ENCODE assay signal across 12 cellular contexts in the genomic region with DNA sequence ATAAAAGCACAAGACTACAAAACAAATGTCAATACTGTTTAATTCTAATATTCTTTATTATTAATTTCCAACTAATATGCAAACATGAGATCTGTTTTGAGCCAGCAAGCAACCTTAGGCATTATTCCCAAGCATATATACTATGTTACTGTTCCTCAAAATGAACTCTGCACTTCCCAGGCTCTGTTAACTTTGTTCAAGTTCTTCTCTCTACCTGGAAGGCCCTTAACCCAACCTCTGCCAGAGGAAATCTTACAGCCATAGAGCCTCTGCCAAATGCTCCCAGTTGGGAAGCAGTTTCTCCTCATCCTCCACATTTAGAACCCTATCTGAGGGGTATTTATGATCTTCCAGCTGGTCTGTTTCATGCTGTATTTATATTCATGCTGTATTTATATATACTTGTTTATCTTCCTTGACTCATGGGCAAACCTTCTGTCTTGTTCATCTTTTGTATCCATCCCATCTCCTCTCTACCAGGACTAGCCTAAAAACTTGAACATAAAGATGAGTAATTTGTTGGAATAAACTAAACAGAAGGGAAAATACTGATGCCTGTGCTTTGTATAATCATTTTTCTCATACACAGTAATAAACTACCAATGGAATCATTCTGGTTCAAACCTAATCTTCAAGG. TPM values are rescaled to one million over a fixed set of nuclear protein-coding genes. Genes with fewer than 3 reads are reported as not detected.
DNase-seq lines count a peak whose midpoint lies in the region; ATAC-seq, FAIRE-seq and TF ChIP-seq lines count a peak whose summit lies in the region.
"Had no signal": no experiment of that assay in that cellular context is flagged by ENCODE, and none has a peak within 500 bp of the region (broad histone marks: within the 10 kb centered on the region; RNA-seq: fewer than 3 reads in every experiment).

No MANE protein-coding gene starts in this region.

- peak overlapping the region; percentile 37 for H3K27ac ChIP-seq in HepG2 (ENCODE audit: extremely low read length, insufficient read depth, low read length)
- H3K27ac ChIP-seq in right lobe of liver: no peak overlapping the region
- H3K27ac ChIP-seq in keratinocyte (ENCODE audit: control insufficient read depth, insufficient read depth, low read length): no peak overlapping the region

- H3K9me1 ChIP-seq in keratinocyte (ENCODE audit: control insufficient read depth, extremely low read depth, insufficient read depth, low read length): no peaks in the 10 kb centered on the region

- H3K9me3 ChIP-seq in HepG2 (ENCODE audit: low read length): no peaks in the 10 kb centered on the region
- H3K9me3 ChIP-seq in right lobe of liver: no peaks in the 10 kb centered on the region
- H3K9me3 ChIP-seq in T-helper 17 cell (ENCODE audit: control insufficient read depth, low read length, poor library complexity, severe bottlenecking): no peaks in the 10 kb centered on the region
- H3K9me3 ChIP-seq in keratinocyte (ENCODE audit: control insufficient read depth, low read depth, low read length): no peaks in the 10 kb centered on the region

- FAIRE-seq in HepG2 (lab: Jason Lieb, UNC) (no peak), keratinocyte (lab: Jason Lieb, UNC) (no peak)
- FAIRE-seq: frontal cortex had no signal

- TF ChIP-seq CTCF in HepG2 (CRISPR knock-in tag; IDR thresholded peaks at IDR 0.05) (no peak), right lobe of liver (IDR thresholded peaks at IDR 0.05) (no peak), keratinocyte (optimal IDR thresholded peaks at IDR 0.05 in 1 of 3, IDR thresholded peaks at IDR 0.05 in 1 of 3, conservative IDR thresholded peaks at IDR 0.05 in 1 of 3; ENCODE audit: extremely low read depth in 1 of 3, insufficient read depth in 2 of 3, low read length in 3 of 3) (no peak)

- TF ChIP-seq RAD21 in HepG2 (CRISPR knock-in tag; IDR thresholded peaks at IDR 0.05): no peak

- BruUV-seq in HepG2 (replicated peaks; lab: Mats Ljungman, UMichigan): no TSS peak

- peak overlapping the region; percentile 98 for H3K27ac Mint-ChIP-seq in T-helper 17 cell
- no peak overlapping the region for H3K27ac Mint-ChIP-seq in stimulated activated naive CD8-positive, alpha-beta T cell treated with anti-CD3 and anti-CD28 coated beads, Interleukin-15, amount 100 ng/mL, for 72 hours

- no peaks in the 10 kb centered on the region for H3K27me3 ChIP-seq in HepG2 (ENCODE audit: control insufficient read depth in 1 of 2, insufficient read depth in 2 of 2, low read length in 2 of 2)
- no peaks in the 10 kb centered on the region for H3K27me3 ChIP-seq in right lobe of liver
- H3K27me3 ChIP-seq in keratinocyte (ENCODE audit: control insufficient read depth, extremely low read depth, insufficient read depth, low read length): no peaks in the 10 kb centered on the region

- H3K9ac ChIP-seq in HepG2 (ENCODE audit: insufficient read depth, low read depth, low read length): no peak overlapping the region
- no peak overlapping the region for H3K9ac ChIP-seq in keratinocyte (ENCODE audit: control insufficient read depth, extremely low read depth, insufficient read depth, low read length)

- H3K4me1 ChIP-seq in HepG2 (ENCODE audit: insufficient read depth, low read length) (peaks cover 45% of the 10 kb centered on the region), right lobe of liver (peaks cover 0 to 39% (median 11%) of the 10 kb centered on the region in 4 donors), keratinocyte (ENCODE audit: control insufficient read depth, extremely low read depth, insufficient read depth, low read length) (peaks cover 25% of the 10 kb centered on the region)

- TF ChIP-seq EP300 in HepG2 (IDR thresholded peaks at IDR 0.05; ENCODE audit: low read depth in 2 of 2, low read length in 2 of 2) (no peak), HepG2 (CRISPR knock-in tag; IDR thresholded peaks at IDR 0.05; ENCODE audit: borderline replicate concordance) (no peak)

- TF ChIP-seq POLR2A in HepG2 (IDR thresholded peaks at IDR 0.05; ENCODE audit: insufficient read depth in 1 of 2, low read depth in 2 of 2, low read length in 2 of 2) (no peak), right lobe of liver (IDR thresholded peaks at IDR 0.05) (no peak)

- in situ Hi-C loops in HepG2 (cut with HindIII; ENCODE audit: extremely low pct_ligation_motif_present, low pct_unique_long_range_greater_than_20kb): loop anchor here (10.0 kb wide), 1 partner anchor 373 kb away; no protein-coding TSS in a partner anchor

- CTCF ChIA-PET in HepG2 (lab: Yijun Ruan, JAX; ENCODE audit: low intra/inter-chr PET ratio, low total read pairs): no interaction called here

- H2AFZ ChIP-seq in HepG2 (ENCODE audit: low read length): no peak overlapping the region
- H2AFZ ChIP-seq in keratinocyte (ENCODE audit: control insufficient read depth, low read length): no peak overlapping the region

- ATAC-seq in HepG2: peak; percentile 47
- no peak for ATAC-seq in right lobe of liver
- ATAC-seq in T-helper 17 cell: no peak
- ATAC-seq in stimulated activated naive CD8-positive, alpha-beta T cell treated with anti-CD3 and anti-CD28 coated beads, Interleukin-15, amount 100 ng/mL, for 72 hours: no peak
- ATAC-seq: left cardiac atrium had no signal

- peak overlapping the region; percentile 77 for H3K4me2 ChIP-seq in HepG2 (ENCODE audit: low read depth, low read length)
- H3K4me2 ChIP-seq in keratinocyte (ENCODE audit: control insufficient read depth, extremely low read depth, insufficient read depth, low read depth, low read length): peak overlapping the region; percentile 91

- no peaks in the 10 kb centered on the region for H3K9me3 Mint-ChIP-seq in stimulated activated naive CD8-positive, alpha-beta T cell treated with anti-CD3 and anti-CD28 coated beads, Interleukin-15, amount 100 ng/mL, for 72 hours

- no peaks in the 10 kb centered on the region for H3K27me3 Mint-ChIP-seq in T-helper 17 cell
- no peaks in the 10 kb centered on the region for H3K27me3 Mint-ChIP-seq in stimulated activated naive CD8-positive, alpha-beta T cell treated with anti-CD3 and anti-CD28 coated beads, Interleukin-15, amount 100 ng/mL, for 72 hours

- H3K36me3 ChIP-seq in HepG2 (replicated peaks in 1 of 2; ENCODE audit: control insufficient read depth in 1 of 2, insufficient read depth in 2 of 2, low read length in 2 of 2) (peaks cover 12 to 23% of the 10 kb centered on the region in 2 experiments), right lobe of liver (peaks cover 0 to 26% (median 17%) of the 10 kb centered on the region in 4 donors), keratinocyte (ENCODE audit: control insufficient read depth in 2 of 2, extremely low read depth in 1 of 2, insufficient read depth in 2 of 2, low read length in 2 of 2) (peaks cover 5 to 8% of the 10 kb centered on the region in 2 experiments)

- peak overlapping the region in 1 of 3 experiments; percentile 19; a peak in 1 of 6 replicates for H3K4me3 ChIP-seq in HepG2 (replicated peaks in 1 of 3; ENCODE audit: insufficient read depth in 1 of 3, low read depth in 2 of 3, low read length in 3 of 3)
- no peak overlapping the region for H3K4me3 ChIP-seq in right lobe of liver
- no peak overlapping the region for H3K4me3 ChIP-seq in keratinocyte (ENCODE audit: control insufficient read depth in 2 of 3, extremely low read depth in 1 of 3, insufficient read depth in 2 of 3, low read depth in 1 of 3, low read length in 3 of 3)

- dilution Hi-C loops in keratinocyte (cut with MboI; ENCODE audit: extremely low pct_ligation_motif_present, low sequenced_read_pairs): no loop called here

- H3K4me1 Mint-ChIP-seq in T-helper 17 cell: peaks cover 40% of the 10 kb centered on the region
- H3K4me1 Mint-ChIP-seq in stimulated activated naive CD8-positive, alpha-beta T cell treated with anti-CD3 and anti-CD28 coated beads, Interleukin-15, amount 100 ng/mL, for 72 hours: peaks cover 36% of the 10 kb centered on the region

- DNase-seq in HepG2 (ENCODE audit: low spot score) (peak; percentile 10), right lobe of liver (no peak), T-helper 17 cell (no peak), keratinocyte (ENCODE audit: low read depth, low spot score) (no peak), globus pallidus (ENCODE audit: low spot score) (no peak), germinal center (ENCODE audit: low spot score) (no peak), cortex of kidney (lab: John Stamatoyannopoulos, UW) (no peak)
- DNase-seq in stimulated activated naive CD8-positive, alpha-beta T cell treated with anti-CD3 and anti-CD28 coated beads, Interleukin-15, amount 100 ng/mL, for 72 hours: no peak
- DNase-seq: activated CD8-positive, alpha-beta memory T cell treated with anti-CD3 and anti-CD28 coated beads for 24 hours; amygdala; left cardiac atrium had no signal

- POLR2A ChIA-PET in HepG2 (lab: Yijun Ruan, JAX): no interaction called here

- peak overlapping the region; percentile 97 for H3K4me3 Mint-ChIP-seq in T-helper 17 cell
- H3K4me3 Mint-ChIP-seq in stimulated activated naive CD8-positive, alpha-beta T cell treated with anti-CD3 and anti-CD28 coated beads, Interleukin-15, amount 100 ng/mL, for 72 hours: peak overlapping the region; percentile 18 to 95

- intact Hi-C loops in HepG2 (cut with micrococcal nuclease; ENCODE audit: unreplicated experiment): no loop called here
- intact Hi-C loops in right lobe of liver (cut with DNase I): loop anchor here in 1 of 2 donors (10.0 kb wide), 2 partner anchors 163 to 373 kb away; no protein-coding TSS in a partner anchor

- H4K20me1 ChIP-seq in HepG2 (ENCODE audit: insufficient read depth, low read length): peaks cover 40% of the 10 kb centered on the region
- peaks cover 25% of the 10 kb centered on the region for H4K20me1 ChIP-seq in keratinocyte (ENCODE audit: control insufficient read depth, extremely low read depth, insufficient read depth, low read length)

- H3K36me3 Mint-ChIP-seq in T-helper 17 cell (ENCODE audit: low read depth): peaks cover 19% of the 10 kb centered on the region

- H3K79me2 ChIP-seq in HepG2 (ENCODE audit: insufficient read depth, low read length) (peaks cover 63% of the 10 kb centered on the region), keratinocyte (ENCODE audit: control insufficient read depth, insufficient read depth, low read length) (peaks cover 74% of the 10 kb centered on the region)

RNA-seq across cellular contexts. Expression of gene IVNS1ABP, which starts 5.3 kb away (rescaled TPM):
- 41.6 and 51.7 TPM in 2 replicates for total RNA-seq in HepG2 (2016; rRNA removed; fragmentation: Illumina TruSeq; extraction: Trizol)
- 9.0 and 9.3 TPM in 2 replicates for total RNA-seq in HepG2 (2016; cell fraction: cytosol; rRNA removed; fragmentation: Illumina TruSeq; extraction: Trizol; ENCODE audit: low read depth)
- 41.9 and 52.5 TPM in 2 replicates for total RNA-seq in HepG2 (2016; cell fraction: insoluble cytoplasmic fraction; rRNA removed; fragmentation: Illumina TruSeq; extraction: Trizol)
- 19.8 and 21.2 TPM in 2 replicates for total RNA-seq in HepG2 (2016; cell fraction: membrane; rRNA removed; fragmentation: Illumina TruSeq; extraction: Trizol)
- 119 and 126 TPM in 2 replicates for total RNA-seq in HepG2 (2016; cell fraction: nucleus; rRNA removed; fragmentation: Illumina TruSeq; extraction: Trizol)
- polyA plus RNA-seq in HepG2 (2011; rRNA removed): 38.2 and 49.1 TPM in 2 replicates
- 11.5 and 17.3 TPM in 2 replicates for polyA plus RNA-seq in HepG2 (2011; cell fraction: cytosol; rRNA removed)
- 83.0 and 93.5 TPM in 2 replicates for polyA plus RNA-seq in HepG2 (2011; cell fraction: nucleus; rRNA removed)
- 40.9 and 57.2 TPM in 2 replicates for polyA plus RNA-seq in HepG2 (2012)
- polyA plus RNA-seq in HepG2 (2016; cell fraction: cytosol; fragmentation: Illumina TruSeq; extraction: Trizol; ENCODE audit: low read depth): 2.8 and 3.5 TPM in 2 replicates
- 38.7 and 40.0 TPM in 2 replicates for polyA plus RNA-seq in HepG2 (2016; cell fraction: insoluble cytoplasmic fraction; fragmentation: Illumina TruSeq; extraction: Trizol; ENCODE audit: low read depth)
- polyA plus RNA-seq in HepG2 (2016; cell fraction: membrane; fragmentation: Illumina TruSeq; extraction: Trizol; ENCODE audit: low read depth): 9.3 and 11.3 TPM in 2 replicates
- 65.5 and 70.1 TPM in 2 replicates for polyA plus RNA-seq in HepG2 (2016; cell fraction: nucleus; fragmentation: Illumina TruSeq; extraction: Trizol; ENCODE audit: insufficient read depth, low read depth)
- 35.4 and 52.1 TPM in 2 replicates for polyA minus RNA-seq in HepG2 (2011; rRNA and poly(A)+ RNA removed; ENCODE audit: low replicate concordance)
- 15.7 and 16.1 TPM in 2 replicates for polyA minus RNA-seq in HepG2 (2011; cell fraction: cytosol; rRNA and poly(A)+ RNA removed)
- polyA minus RNA-seq in HepG2 (2011; cell fraction: nucleus; rRNA and poly(A)+ RNA removed): 378 and 394 TPM in 2 replicates
- total RNA-seq in right lobe of liver: 10 to 100 TPM; 17.0 to 38.3 (median 26.8) TPM
- total RNA-seq in T-helper 17 cell: 100 to 1,000 TPM; 467 to 499 TPM
- polyA plus RNA-seq in keratinocyte: 113 to 168 TPM (median 162 TPM) in 3 replicates
- 124 TPM for polyA plus RNA-seq in keratinocyte (2011; ENCODE audit: low read depth)
- 88.1 and 138 TPM in 2 replicates for polyA plus RNA-seq in keratinocyte (2011; cell fraction: cytosol; rRNA removed)
- polyA plus RNA-seq in keratinocyte (2011; cell fraction: nucleus; rRNA removed): 284 and 358 TPM in 2 replicates
- polyA plus RNA-seq in keratinocyte (2012; ENCODE audit: low replicate concordance): 98.2 and 98.5 TPM in 2 replicates
- 62.1 to 198 TPM (median 133 TPM) in 3 replicates for polyA minus RNA-seq in keratinocyte
- 99.9 TPM for polyA minus RNA-seq in keratinocyte (2011; cell fraction: cytosol; rRNA and poly(A)+ RNA removed)
- 178 and 289 TPM in 2 replicates for polyA minus RNA-seq in keratinocyte (2011; cell fraction: nucleus; rRNA and poly(A)+ RNA removed)
